ENCODE assay signal across 12 cellular contexts in the genomic region with DNA sequence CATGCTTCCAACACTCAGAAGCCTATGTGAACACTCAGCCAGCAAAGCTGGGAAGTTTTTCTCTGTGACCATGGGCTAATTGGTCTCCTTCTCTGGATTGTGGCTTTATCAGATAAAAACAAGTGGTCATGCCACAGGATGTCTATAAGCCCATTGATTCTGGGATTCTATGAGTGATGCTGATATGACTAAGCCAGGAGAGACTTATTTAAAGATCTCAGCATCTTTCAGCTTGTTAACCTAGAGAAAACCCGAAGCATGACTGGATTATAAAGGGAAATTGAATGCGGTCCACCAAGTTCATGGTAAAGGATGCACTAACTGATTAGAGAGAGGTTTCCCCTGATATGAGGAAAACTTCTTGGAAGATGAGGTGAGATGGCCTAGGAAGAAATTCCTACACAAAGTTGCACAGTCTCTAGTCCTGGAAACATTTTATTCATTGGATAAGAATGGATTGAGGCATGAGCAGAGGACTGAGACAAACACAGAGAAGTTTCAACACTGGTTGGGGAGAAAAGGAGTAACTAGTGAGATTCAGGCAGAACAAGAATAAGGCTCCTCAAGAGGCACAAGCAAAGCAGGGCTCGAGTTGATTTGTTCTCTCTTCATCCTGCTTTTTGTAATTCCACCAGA. TPM values are rescaled to one million over a fixed set of nuclear protein-coding genes. Genes with fewer than 3 reads are reported as not detected.
A peak's percentile ranks its signal among the peaks of the same experiment; 100 is the strongest.
DNase-seq lines count a peak whose midpoint lies in the region; ATAC-seq, FAIRE-seq and TF ChIP-seq lines count a peak whose summit lies in the region.
"Had no signal": no experiment of that assay in that cellular context is flagged by ENCODE, and none has a peak within 500 bp of the region (broad histone marks: within the 10 kb centered on the region; RNA-seq: fewer than 3 reads in every experiment).

No MANE protein-coding gene starts in this region.

- H3K79me2 ChIP-seq in HepG2 (ENCODE audit: insufficient read depth, low read length) (no peaks in the 10 kb centered on the region), parathyroid adenoma (no peaks in the 10 kb centered on the region)

- H2AFZ ChIP-seq in HepG2 (ENCODE audit: low read length) = no peak overlapping the region
- H2AFZ ChIP-seq in parathyroid adenoma = peak overlapping the region; percentile 34

- H3K4me2 ChIP-seq in HepG2 (ENCODE audit: low read depth, low read length) (no peak overlapping the region), parathyroid adenoma (ENCODE audit: low read length) (no peak overlapping the region)

- TF ChIP-seq CTCF in liver (IDR thresholded peaks at IDR 0.05; ENCODE audit: low read depth, low read length, missing input control) (no peak), HepG2 (CRISPR knock-in tag; IDR thresholded peaks at IDR 0.05) (no peak), esophagus squamous epithelium (IDR thresholded peaks at IDR 0.05) (no peak), parathyroid adenoma (IDR thresholded peaks at IDR 0.05) (no peak)

- H3K9me3 ChIP-seq in liver (ENCODE audit: control insufficient read depth in 4 of 4, low read length in 3 of 4) (no peaks in the 10 kb centered on the region), HepG2 (ENCODE audit: low read length) (no peaks in the 10 kb centered on the region), esophagus squamous epithelium (no peaks in the 10 kb centered on the region), parathyroid adenoma (ENCODE audit: control insufficient read depth, low read length) (no peaks in the 10 kb centered on the region), aorta (ENCODE audit: control insufficient read depth, low read length) (no peaks in the 10 kb centered on the region)

- no peak overlapping the region for H3K4me3 ChIP-seq in liver (ENCODE audit: low read depth in 1 of 3, low read length in 3 of 3)
- no peak overlapping the region for H3K4me3 ChIP-seq in HepG2 (replicated peaks in 1 of 3; ENCODE audit: insufficient read depth in 1 of 3, low read depth in 2 of 3, low read length in 3 of 3)
- no peak overlapping the region for H3K4me3 ChIP-seq in esophagus squamous epithelium
- no peak overlapping the region for H3K4me3 ChIP-seq in parathyroid adenoma (ENCODE audit: low read depth, low read length)
- H3K4me3 ChIP-seq in aorta (ENCODE audit: low read length in 2 of 2) = no peak overlapping the region

- H4K20me1 ChIP-seq in HepG2 (ENCODE audit: insufficient read depth, low read length) = no peaks in the 10 kb centered on the region

- TF ChIP-seq RAD21 in liver (IDR thresholded peaks at IDR 0.05) = no peak
- TF ChIP-seq RAD21 in HepG2 (CRISPR knock-in tag; IDR thresholded peaks at IDR 0.05) = no peak

- WGBS in liver = 61% methylated on average over 3 of the region's 3 CpGs
- WGBS in HepG2 (ENCODE audit: low lambda C conversion rate) = 32% methylated on average over 3 of the region's 3 CpGs
- WGBS in esophagus squamous epithelium, 2 donors = 30 to 53% methylated on average over 3 of the region's 3 CpGs
- WGBS in aorta, 2 donors = 68 to 70% methylated on average over 3 of the region's 3 CpGs

- H3K27ac ChIP-seq in liver (ENCODE audit: low read depth in 1 of 2, low read length in 2 of 2) (peak overlapping the region; percentile 44 to 66), HepG2 (ENCODE audit: extremely low read length, insufficient read depth, low read length) (no peak overlapping the region), esophagus squamous epithelium (peak overlapping the region; percentile 72 to 81 (median 80)), parathyroid adenoma (peak overlapping the region; percentile 57), aorta (ENCODE audit: low read depth in 1 of 2, low read length in 2 of 2) (peak overlapping the region; percentile 95 to 98)

- H3K4me1 ChIP-seq in liver (ENCODE audit: control insufficient read depth in 4 of 4, insufficient read depth in 4 of 4, low read length in 3 of 4) (peaks cover 0 to 4% (median 2%) of the 10 kb centered on the region in 4 donors), HepG2 (ENCODE audit: insufficient read depth, low read length) (no peaks in the 10 kb centered on the region), esophagus squamous epithelium (peaks cover 32 to 87% (median 68%) of the 10 kb centered on the region in 3 donors), parathyroid adenoma (peaks cover 5% of the 10 kb centered on the region), aorta (ENCODE audit: control insufficient read depth in 1 of 2, insufficient read depth in 2 of 2, low read length in 2 of 2) (peaks cover 18 to 41% of the 10 kb centered on the region in 2 donors)

- TF ChIP-seq POLR2A in HepG2 (IDR thresholded peaks at IDR 0.05; ENCODE audit: insufficient read depth in 1 of 2, low read depth in 2 of 2, low read length in 2 of 2) = no peak
- no peak for TF ChIP-seq POLR2A in esophagus squamous epithelium (IDR thresholded peaks at IDR 0.05)

- H3K9ac ChIP-seq in liver (ENCODE audit: low read depth in 1 of 2, low read length in 2 of 2) (no peak overlapping the region), HepG2 (ENCODE audit: insufficient read depth, low read depth, low read length) (no peak overlapping the region), parathyroid adenoma (no peak overlapping the region)

- H3K27me3 ChIP-seq in liver (ENCODE audit: control insufficient read depth in 4 of 4, insufficient read depth in 4 of 4, low read length in 3 of 4) (no peaks in the 10 kb centered on the region), HepG2 (ENCODE audit: control insufficient read depth in 1 of 2, insufficient read depth in 2 of 2, low read length in 2 of 2) (no peaks in the 10 kb centered on the region), esophagus squamous epithelium (peaks cover 0 to 9% (median 0%) of the 10 kb centered on the region in 4 donors), parathyroid adenoma (ENCODE audit: control insufficient read depth, insufficient read depth, low read length) (no peaks in the 10 kb centered on the region), aorta (ENCODE audit: control insufficient read depth in 1 of 2, insufficient read depth in 2 of 2, low read length in 1 of 2) (no peaks in the 10 kb centered on the region)

- CTCF ChIA-PET in HepG2 (lab: Yijun Ruan, JAX; ENCODE audit: low intra/inter-chr PET ratio, low total read pairs) = no interaction called here

- intact Hi-C loops in HepG2 (cut with micrococcal nuclease; ENCODE audit: unreplicated experiment) (no loop called here), esophagus squamous epithelium (cut with DNase I) (no loop called here), aorta (cut with DNase I) (loop anchor here in 1 of 2 donors (5.0 to 10.0 kb wide), 2 partner anchors 49 to 1428 kb away; no protein-coding TSS in a partner anchor)

- POLR2A ChIA-PET in HepG2 (lab: Yijun Ruan, JAX) = no interaction called here

- BruUV-seq in HepG2 (replicated peaks; lab: Mats Ljungman, UMichigan) = no TSS peak

- DNase-seq in HepG2 (ENCODE audit: low spot score) = no peak
- DNase-seq in esophagus squamous epithelium (lab: John Stamatoyannopoulos, UW) = no peak
- no peak for DNase-seq in aorta
- no peak for DNase-seq in activated CD4-positive, alpha-beta T cell treated with anti-CD3 and anti-CD28 coated beads, Interleukin-2, amount 50 U/mL, for 48 hours
- no peak for DNase-seq in HPDE6-E6E7 (ENCODE audit: extremely low spot score)
- DNase-seq: activated CD8-positive, alpha-beta memory T cell treated with anti-CD3 and anti-CD28 coated beads, Interleukin-2, amount 50 U/mL, for 4 hours; NCI-H1694 had no signal

- ATAC-seq in HepG2 = no peak
- ATAC-seq in aorta (ENCODE audit: low FRiP score) = no peak
- no peak for ATAC-seq in GM21786 (IDR thresholded peaks at IDR 0.05; ENCODE audit: unreplicated experiment)

- TF ChIP-seq EP300 in HepG2 (IDR thresholded peaks at IDR 0.05; ENCODE audit: low read depth in 2 of 2, low read length in 2 of 2) = no peak
- TF ChIP-seq EP300 in HepG2 (CRISPR knock-in tag; IDR thresholded peaks at IDR 0.05; ENCODE audit: borderline replicate concordance) = no peak

- in situ Hi-C loops in HepG2 (cut with HindIII; ENCODE audit: extremely low pct_ligation_motif_present, low pct_unique_long_range_greater_than_20kb) = no loop called here

- H3K36me3 ChIP-seq in liver (ENCODE audit: control insufficient read depth in 4 of 4, insufficient read depth in 3 of 4, low read depth in 1 of 4, low read length in 3 of 4) = no peaks in the 10 kb centered on the region
- no peaks in the 10 kb centered on the region for H3K36me3 ChIP-seq in HepG2 (replicated peaks in 1 of 2; ENCODE audit: control insufficient read depth in 1 of 2, insufficient read depth in 2 of 2, low read length in 2 of 2)
- no peaks in the 10 kb centered on the region for H3K36me3 ChIP-seq in esophagus squamous epithelium
- H3K36me3 ChIP-seq in parathyroid adenoma (ENCODE audit: control insufficient read depth, insufficient read depth, low read length) = no peaks in the 10 kb centered on the region
- no peaks in the 10 kb centered on the region for H3K36me3 ChIP-seq in aorta (ENCODE audit: control insufficient read depth in 1 of 2, insufficient read depth in 2 of 2, low read length in 1 of 2)

- no peak for FAIRE-seq in HepG2 (lab: Jason Lieb, UNC)

RNA-seq across cellular contexts. Expression of a gene that starts 2.1 kb away (rescaled TPM):
- 1 to 10 TPM; 3.5 to 6.1 TPM for total RNA-seq in liver
- polyA plus RNA-seq in liver = 1 to 10 TPM; 4.7 to 8.9 TPM
- not detected in 2 replicates for total RNA-seq in HepG2 (2016; rRNA removed; fragmentation: Illumina TruSeq; extraction: Trizol)
- total RNA-seq in HepG2 (2016; cell fraction: cytosol; rRNA removed; fragmentation: Illumina TruSeq; extraction: Trizol; ENCODE audit: low read depth) = not detected in 2 replicates
- not detected in 2 replicates for total RNA-seq in HepG2 (2016; cell fraction: insoluble cytoplasmic fraction; rRNA removed; fragmentation: Illumina TruSeq; extraction: Trizol)
- total RNA-seq in HepG2 (2016; cell fraction: membrane; rRNA removed; fragmentation: Illumina TruSeq; extraction: Trizol) = not detected in 2 replicates
- total RNA-seq in HepG2 (2016; cell fraction: nucleus; rRNA removed; fragmentation: Illumina TruSeq; extraction: Trizol) = not detected in 2 replicates
- not detected in 2 replicates for polyA plus RNA-seq in HepG2 (2011; rRNA removed)
- polyA plus RNA-seq in HepG2 (2011; cell fraction: cytosol; rRNA removed) = not detected in 2 replicates
- polyA plus RNA-seq in HepG2 (2011; cell fraction: nucleus; rRNA removed) = not detected in 2 replicates
- polyA plus RNA-seq in HepG2 (2012) = not detected in 2 replicates
- not detected in 2 replicates for polyA plus RNA-seq in HepG2 (2016; cell fraction: cytosol; fragmentation: Illumina TruSeq; extraction: Trizol; ENCODE audit: low read depth)
- polyA plus RNA-seq in HepG2 (2016; cell fraction: insoluble cytoplasmic fraction; fragmentation: Illumina TruSeq; extraction: Trizol; ENCODE audit: low read depth) = not detected in 2 replicates
- not detected in 2 replicates for polyA plus RNA-seq in HepG2 (2016; cell fraction: membrane; fragmentation: Illumina TruSeq; extraction: Trizol; ENCODE audit: low read depth)
- polyA plus RNA-seq in HepG2 (2016; cell fraction: nucleus; fragmentation: Illumina TruSeq; extraction: Trizol; ENCODE audit: insufficient read depth, low read depth) = not detected in 2 replicates
- polyA minus RNA-seq in HepG2 (2011; rRNA and poly(A)+ RNA removed; ENCODE audit: low replicate concordance) = 0.42 TPM in 1 of 2 replicates, not detected in the other
- polyA minus RNA-seq in HepG2 (2011; cell fraction: cytosol; rRNA and poly(A)+ RNA removed) = not detected in 2 replicates
- polyA minus RNA-seq in HepG2 (2011; cell fraction: nucleus; rRNA and poly(A)+ RNA removed) = not detected in 2 replicates
- total RNA-seq in esophagus squamous epithelium = 1 to 10 TPM; 4.0 to 7.9 (median 5.2) TPM
- 100 to 1,000 TPM; 114 to 237 TPM for total RNA-seq in aorta
- 100 to 1,000 TPM; 199 to 553 TPM for polyA plus RNA-seq in aorta
- total RNA-seq: G401, HT-29 had no signal

RNA-seq across cellular contexts. Expression of a gene that starts 17.0 kb away (rescaled TPM):
- total RNA-seq in liver = not detected
- polyA plus RNA-seq in liver = not detected
- not detected in 2 replicates for total RNA-seq in HepG2 (2016; rRNA removed; fragmentation: Illumina TruSeq; extraction: Trizol)
- not detected in 2 replicates for total RNA-seq in HepG2 (2016; cell fraction: cytosol; rRNA removed; fragmentation: Illumina TruSeq; extraction: Trizol; ENCODE audit: low read depth)
- not detected in 2 replicates for total RNA-seq in HepG2 (2016; cell fraction: insoluble cytoplasmic fraction; rRNA removed; fragmentation: Illumina TruSeq; extraction: Trizol)
- not detected in 2 replicates for total RNA-seq in HepG2 (2016; cell fraction: membrane; rRNA removed; fragmentation: Illumina TruSeq; extraction: Trizol)
- not detected in 2 replicates for total RNA-seq in HepG2 (2016; cell fraction: nucleus; rRNA removed; fragmentation: Illumina TruSeq; extraction: Trizol)
- not detected in 2 replicates for polyA plus RNA-seq in HepG2 (2011; rRNA removed)
- not detected in 2 replicates for polyA plus RNA-seq in HepG2 (2011; cell fraction: cytosol; rRNA removed)
- polyA plus RNA-seq in HepG2 (2011; cell fraction: nucleus; rRNA removed) = not detected in 2 replicates
- not detected in 2 replicates for polyA plus RNA-seq in HepG2 (2012)
- polyA plus RNA-seq in HepG2 (2016; cell fraction: cytosol; fragmentation: Illumina TruSeq; extraction: Trizol; ENCODE audit: low read depth) = not detected in 2 replicates
- not detected in 2 replicates for polyA plus RNA-seq in HepG2 (2016; cell fraction: insoluble cytoplasmic fraction; fragmentation: Illumina TruSeq; extraction: Trizol; ENCODE audit: low read depth)
- polyA plus RNA-seq in HepG2 (2016; cell fraction: membrane; fragmentation: Illumina TruSeq; extraction: Trizol; ENCODE audit: low read depth) = not detected in 2 replicates
- polyA plus RNA-seq in HepG2 (2016; cell fraction: nucleus; fragmentation: Illumina TruSeq; extraction: Trizol; ENCODE audit: insufficient read depth, low read depth) = not detected in 2 replicates
- not detected in 2 replicates for polyA minus RNA-seq in HepG2 (2011; rRNA and poly(A)+ RNA removed; ENCODE audit: low replicate concordance)
- not detected in 2 replicates for polyA minus RNA-seq in HepG2 (2011; cell fraction: cytosol; rRNA and poly(A)+ RNA removed)
- not detected in 2 replicates for polyA minus RNA-seq in HepG2 (2011; cell fraction: nucleus; rRNA and poly(A)+ RNA removed)
- total RNA-seq in esophagus squamous epithelium = not detected
- not detected for total RNA-seq in aorta
- not detected for polyA plus RNA-seq in aorta
- total RNA-seq: G401, HT-29 had no signal

RNA-seq across cellular contexts. Expression of a gene that starts 32.5 kb away (rescaled TPM):
- total RNA-seq in liver (not detected), HepG2 (2016; rRNA removed; fragmentation: Illumina TruSeq; extraction: Trizol) (not detected in 2 replicates), esophagus squamous epithelium (1 to 10 TPM in 1 of 4 donors, under 1 TPM in 2, not detected in 1; 0.26 to 3.4 (median 0.95) TPM), aorta (not detected)
- polyA plus RNA-seq in liver (not detected), HepG2 (2011; rRNA removed) (not detected in 2 replicates), aorta (not detected)
- total RNA-seq in HepG2 (2016; cell fraction: cytosol; rRNA removed; fragmentation: Illumina TruSeq; extraction: Trizol; ENCODE audit: low read depth) = not detected in 2 replicates
- not detected in 2 replicates for total RNA-seq in HepG2 (2016; cell fraction: insoluble cytoplasmic fraction; rRNA removed; fragmentation: Illumina TruSeq; extraction: Trizol)
- not detected in 2 replicates for total RNA-seq in HepG2 (2016; cell fraction: membrane; rRNA removed; fragmentation: Illumina TruSeq; extraction: Trizol)
- total RNA-seq in HepG2 (2016; cell fraction: nucleus; rRNA removed; fragmentation: Illumina TruSeq; extraction: Trizol) = not detected in 2 replicates
- not detected in 2 replicates for polyA plus RNA-seq in HepG2 (2011; cell fraction: cytosol; rRNA removed)
- not detected in 2 replicates for polyA plus RNA-seq in HepG2 (2011; cell fraction: nucleus; rRNA removed)
- not detected in 2 replicates for polyA plus RNA-seq in HepG2 (2012)
- polyA plus RNA-seq in HepG2 (2016; cell fraction: cytosol; fragmentation: Illumina TruSeq; extraction: Trizol; ENCODE audit: low read depth) = not detected in 2 replicates
- not detected in 2 replicates for polyA plus RNA-seq in HepG2 (2016; cell fraction: insoluble cytoplasmic fraction; fragmentation: Illumina TruSeq; extraction: Trizol; ENCODE audit: low read depth)
- not detected in 2 replicates for polyA plus RNA-seq in HepG2 (2016; cell fraction: membrane; fragmentation: Illumina TruSeq; extraction: Trizol; ENCODE audit: low read depth)
- polyA plus RNA-seq in HepG2 (2016; cell fraction: nucleus; fragmentation: Illumina TruSeq; extraction: Trizol; ENCODE audit: insufficient read depth, low read depth) = not detected in 2 replicates
- polyA minus RNA-seq in HepG2 (2011; rRNA and poly(A)+ RNA removed; ENCODE audit: low replicate concordance) = not detected in 2 replicates
- polyA minus RNA-seq in HepG2 (2011; cell fraction: cytosol; rRNA and poly(A)+ RNA removed) = not detected in 2 replicates
- polyA minus RNA-seq in HepG2 (2011; cell fraction: nucleus; rRNA and poly(A)+ RNA removed) = not detected in 2 replicates
- total RNA-seq: G401, HT-29 had no signal

Comparison
In these comparisons a context has a peak if more than half of its experiments do, and no peak if none do; other contexts are left out.
1. RNA of a gene that starts 2.1 kb away (total RNA-seq): 114 to 237 TPM in aorta; 3.5 to 6.1 TPM in liver, 4.0 to 7.9 TPM in esophagus squamous epithelium and not detected in HepG2; every median in the first group is over 10 times any median in the second.